1 cellular context compared by ENCODE assay signal in the genomic region with DNA sequence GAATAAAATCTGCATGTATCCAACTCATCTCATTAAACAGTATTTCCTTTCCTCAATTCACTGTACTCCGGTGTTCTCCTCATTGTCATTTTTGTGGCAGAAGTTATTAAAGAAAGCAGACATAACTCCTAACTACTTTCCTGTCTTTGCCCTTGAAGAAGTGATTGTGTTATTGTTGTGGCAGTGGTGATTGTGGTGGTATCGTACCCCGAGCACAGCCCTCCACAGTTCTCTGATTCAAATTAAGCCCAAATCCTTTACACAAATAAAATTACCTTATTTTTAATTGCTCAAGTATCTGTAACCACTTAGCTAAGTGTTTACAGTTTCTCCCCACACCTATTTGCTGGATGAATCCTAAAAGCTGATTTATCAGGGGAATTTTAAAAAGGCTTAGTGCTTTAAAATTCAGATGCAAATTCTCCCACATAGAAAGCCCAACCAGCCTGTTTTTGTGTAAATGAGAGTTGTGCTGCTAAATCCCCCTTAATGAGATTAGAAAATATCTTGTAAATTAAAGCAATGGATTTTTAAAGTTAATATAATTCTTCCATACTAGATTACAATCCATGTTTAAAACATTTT.
TF ChIP-seq lines count a peak whose summit lies in the region.

No MANE protein-coding gene starts in this region.

TF ChIP-seq in WTC11, 78 proteins besides CTCF, POLR2A, EP300 and RAD21 (continued from another document):
- TF ChIP-seq, protein P1, sequence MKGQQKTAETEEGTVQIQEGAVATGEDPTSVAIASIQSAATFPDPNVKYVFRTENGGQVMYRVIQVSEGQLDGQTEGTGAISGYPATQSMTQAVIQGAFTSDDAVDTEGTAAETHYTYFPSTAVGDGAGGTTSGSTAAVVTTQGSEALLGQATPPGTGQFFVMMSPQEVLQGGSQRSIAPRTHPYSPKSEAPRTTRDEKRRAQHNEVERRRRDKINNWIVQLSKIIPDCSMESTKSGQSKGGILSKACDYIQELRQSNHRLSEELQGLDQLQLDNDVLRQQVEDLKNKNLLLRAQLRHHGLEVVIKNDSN (CRISPR knock-in tag; IDR thresholded peaks at IDR 0.05) = no peak
TF ChIP-seq in WTC11: peak in this region for 0.
